In the genomic region with DNA sequence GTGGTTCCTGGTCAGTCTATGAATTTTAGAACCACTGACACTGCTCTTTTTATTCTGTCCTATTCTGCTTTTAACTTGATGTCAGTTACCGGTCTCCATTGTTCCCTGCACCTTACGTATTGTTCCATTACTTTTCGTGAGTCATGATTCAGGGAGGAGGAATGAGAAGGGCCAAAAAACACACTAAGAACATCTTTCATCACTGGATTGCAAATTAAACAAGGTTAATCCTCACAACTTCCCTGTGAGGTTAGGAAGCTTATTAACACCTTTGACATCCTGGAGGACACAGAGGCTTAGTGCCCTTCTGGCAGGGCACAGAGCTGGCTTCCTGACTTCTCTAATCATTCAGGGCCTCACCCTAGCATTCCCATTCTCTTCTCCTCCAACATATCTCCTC, we compare ENCODE assay signal across 22 cellular contexts.
DNase-seq lines count a peak whose midpoint lies in the region; ATAC-seq and TF ChIP-seq lines count a peak whose summit lies in the region.
"Had no signal": no experiment of that assay in that cellular context is flagged by ENCODE, and none has a peak within 500 bp of the region (broad histone marks: within the 10 kb centered on the region; RNA-seq: fewer than 3 reads in every experiment).

No MANE protein-coding gene starts in this region.

- no peak for DNase-seq in T-helper 1 cell
- no peak for DNase-seq in activated T-cell treated with anti-CD3 and anti-CD28 coated beads, Interleukin-2, amount 50 U/mL, for 72 hours
- DNase-seq in activated T-cell treated with anti-CD3 and anti-CD28 coated beads, Interleukin-2, amount 50 U/mL, for 4 hours: no peak
- peak; percentile 26 for DNase-seq in kidney tubule cell (ENCODE audit: low spot score)
- DNase-seq in amniotic stem cell (lab: John Stamatoyannopoulos, UW): no peak
- DNase-seq in GM13977 (ENCODE audit: low spot score): no peak
- DNase-seq: ACHN; CD4-positive, alpha-beta T cell; COR-L47; DMS79; GM23248; H9; HFFc6; Kasumi-1; MG63; NCI-H1417; NCI-H1694 treated with DMSO at 0.1 percent for 48 hours; NCI-H446; NCI-H526 treated with DMSO at 0.1 percent for 48 hours; OCI-M1 had no signal

- no peak for TF ChIP-seq CTCF in GM13977 (IDR thresholded peaks at IDR 0.05; ENCODE audit: extremely low read depth, insufficient read depth, missing control alignments)

- H3K4me3 Mint-ChIP-seq in T-helper 1 cell treated with Interleukin-12 subunit alpha and Interleukin-12 subunit beta and Interleukin-4 antibody, amounts not matched to agents 30 μg/mL and 1 μg/mL, for 36 hours: no peak overlapping the region
- no peak overlapping the region for H3K4me3 Mint-ChIP-seq in activated T-cell treated with anti-CD3 and anti-CD28 coated beads, Interleukin-2, amount 50 U/mL, for 72 hours
- H3K4me3 Mint-ChIP-seq in activated T-cell treated with anti-CD3 and anti-CD28 coated beads, Interleukin-2, amount 50 U/mL, for 4 hours: no peak overlapping the region
- peak overlapping the region; percentile 2 for H3K4me3 Mint-ChIP-seq in activated T-helper 17 cell treated with anti-CD3 and anti-CD28 coated beads, Interleukin-2, amount 50 U/mL, for 72 hours
- H3K4me3 Mint-ChIP-seq: CD4-positive, alpha-beta T cell; H9; HFFc6 had no signal

- in situ Hi-C loops in GM13977 (cut with MboI; ENCODE audit: low pct_unique_long_range_greater_than_20kb, low sequenced_read_pairs, unreplicated experiment): no loop called here

- peaks cover 7% of the 10 kb centered on the region for H3K9me3 Mint-ChIP-seq in T-helper 1 cell treated with Interleukin-12 subunit alpha and Interleukin-12 subunit beta and Interleukin-4 antibody, amounts not matched to agents 30 μg/mL and 1 μg/mL, for 36 hours
- H3K9me3 Mint-ChIP-seq in activated T-cell treated with anti-CD3 and anti-CD28 coated beads, Interleukin-2, amount 50 U/mL, for 72 hours: peaks cover 1 to 3% of the 10 kb centered on the region in 2 donors
- peaks cover 3% of the 10 kb centered on the region for H3K9me3 Mint-ChIP-seq in activated T-cell treated with anti-CD3 and anti-CD28 coated beads, Interleukin-2, amount 50 U/mL, for 4 hours
- no peaks in the 10 kb centered on the region for H3K9me3 Mint-ChIP-seq in activated T-helper 17 cell treated with anti-CD3 and anti-CD28 coated beads, Interleukin-2, amount 50 U/mL, for 72 hours
- H3K9me3 Mint-ChIP-seq: CD4-positive, alpha-beta T cell; H9 had no signal

- peaks cover 77% of the 10 kb centered on the region for H3K4me1 Mint-ChIP-seq in T-helper 1 cell treated with Interleukin-12 subunit alpha and Interleukin-12 subunit beta and Interleukin-4 antibody, amounts not matched to agents 30 μg/mL and 1 μg/mL, for 36 hours (ENCODE audit: low read depth)
- H3K4me1 Mint-ChIP-seq in activated T-cell treated with anti-CD3 and anti-CD28 coated beads, Interleukin-2, amount 50 U/mL, for 72 hours (ENCODE audit: low read depth): peaks cover 95% of the 10 kb centered on the region
- peaks cover 49% of the 10 kb centered on the region for H3K4me1 Mint-ChIP-seq in activated T-cell treated with anti-CD3 and anti-CD28 coated beads, Interleukin-2, amount 50 U/mL, for 4 hours (ENCODE audit: low read depth)
- peaks cover 35% of the 10 kb centered on the region for H3K4me1 Mint-ChIP-seq in activated T-helper 17 cell treated with anti-CD3 and anti-CD28 coated beads, Interleukin-2, amount 50 U/mL, for 72 hours
- H3K4me1 Mint-ChIP-seq: H9 had no signal

- H3K27me3 Mint-ChIP-seq in T-helper 1 cell treated with Interleukin-12 subunit alpha and Interleukin-12 subunit beta and Interleukin-4 antibody, amounts not matched to agents 30 μg/mL and 1 μg/mL, for 36 hours (ENCODE audit: low read depth): no peaks in the 10 kb centered on the region
- H3K27me3 Mint-ChIP-seq in activated T-cell treated with anti-CD3 and anti-CD28 coated beads, Interleukin-2, amount 50 U/mL, for 72 hours (ENCODE audit: low read depth): no peaks in the 10 kb centered on the region
- no peaks in the 10 kb centered on the region for H3K27me3 Mint-ChIP-seq in activated T-cell treated with anti-CD3 and anti-CD28 coated beads, Interleukin-2, amount 50 U/mL, for 4 hours (ENCODE audit: low read depth)
- H3K27me3 Mint-ChIP-seq in activated T-helper 17 cell treated with anti-CD3 and anti-CD28 coated beads, Interleukin-2, amount 50 U/mL, for 72 hours: no peaks in the 10 kb centered on the region
- H3K27me3 Mint-ChIP-seq: CD4-positive, alpha-beta T cell had no signal

- peak overlapping the region; percentile 34 for H3K27ac Mint-ChIP-seq in T-helper 1 cell treated with Interleukin-12 subunit alpha and Interleukin-12 subunit beta and Interleukin-4 antibody, amounts not matched to agents 30 μg/mL and 1 μg/mL, for 36 hours
- H3K27ac Mint-ChIP-seq in activated T-cell treated with anti-CD3 and anti-CD28 coated beads, Interleukin-2, amount 50 U/mL, for 72 hours: peak overlapping the region; percentile 99
- peak overlapping the region; percentile 26 for H3K27ac Mint-ChIP-seq in activated T-helper 17 cell treated with anti-CD3 and anti-CD28 coated beads, Interleukin-2, amount 50 U/mL, for 72 hours
- H3K27ac Mint-ChIP-seq: CD4-positive, alpha-beta T cell; H9; HFFc6 had no signal

- no peak for ATAC-seq in activated T-cell treated with anti-CD3 and anti-CD28 coated beads, Interleukin-2, amount 50 U/mL, for 72 hours (replicated peaks in 1 of 2)
- no peak for ATAC-seq in activated T-cell treated with anti-CD3 and anti-CD28 coated beads, Interleukin-2, amount 50 U/mL, for 4 hours
- no peak for ATAC-seq in activated T-helper 17 cell treated with anti-CD3 and anti-CD28 coated beads, Interleukin-2, amount 50 U/mL, for 72 hours (replicated peaks)

- peaks cover 17% of the 10 kb centered on the region for H3K36me3 Mint-ChIP-seq in T-helper 1 cell treated with Interleukin-12 subunit alpha and Interleukin-12 subunit beta and Interleukin-4 antibody, amounts not matched to agents 30 μg/mL and 1 μg/mL, for 36 hours (ENCODE audit: low read depth)
- H3K36me3 Mint-ChIP-seq in activated T-cell treated with anti-CD3 and anti-CD28 coated beads, Interleukin-2, amount 50 U/mL, for 72 hours (ENCODE audit: insufficient read depth in 2 of 2): peaks cover 0 to 1% of the 10 kb centered on the region in 2 donors
- H3K36me3 Mint-ChIP-seq in activated T-cell treated with anti-CD3 and anti-CD28 coated beads, Interleukin-2, amount 50 U/mL, for 4 hours (ENCODE audit: insufficient read depth): no peaks in the 10 kb centered on the region
- no peaks in the 10 kb centered on the region for H3K36me3 Mint-ChIP-seq in activated T-helper 17 cell treated with anti-CD3 and anti-CD28 coated beads, Interleukin-2, amount 50 U/mL, for 72 hours (ENCODE audit: low read depth)

Comparison
In these comparisons a context has a peak if more than half of its experiments do, and no peak if none do; other contexts are left out.
1. H3K27ac Mint-ChIP-seq: peak in every context shown above with its lines; median percentile 99 in activated T-cell treated with anti-CD3 and anti-CD28 coated beads, Interleukin-2, amount 50 U/mL, for 72 hours; 34 in T-helper 1 cell treated with Interleukin-12 subunit alpha and Interleukin-12 subunit beta and Interleukin-4 antibody, amounts not matched to agents 30 μg/mL and 1 μg/mL, for 36 hours; 26 in activated T-helper 17 cell treated with anti-CD3 and anti-CD28 coated beads, Interleukin-2, amount 50 U/mL, for 72 hours.